ENCODE assay signal across 1 cellular context in the genomic region with DNA sequence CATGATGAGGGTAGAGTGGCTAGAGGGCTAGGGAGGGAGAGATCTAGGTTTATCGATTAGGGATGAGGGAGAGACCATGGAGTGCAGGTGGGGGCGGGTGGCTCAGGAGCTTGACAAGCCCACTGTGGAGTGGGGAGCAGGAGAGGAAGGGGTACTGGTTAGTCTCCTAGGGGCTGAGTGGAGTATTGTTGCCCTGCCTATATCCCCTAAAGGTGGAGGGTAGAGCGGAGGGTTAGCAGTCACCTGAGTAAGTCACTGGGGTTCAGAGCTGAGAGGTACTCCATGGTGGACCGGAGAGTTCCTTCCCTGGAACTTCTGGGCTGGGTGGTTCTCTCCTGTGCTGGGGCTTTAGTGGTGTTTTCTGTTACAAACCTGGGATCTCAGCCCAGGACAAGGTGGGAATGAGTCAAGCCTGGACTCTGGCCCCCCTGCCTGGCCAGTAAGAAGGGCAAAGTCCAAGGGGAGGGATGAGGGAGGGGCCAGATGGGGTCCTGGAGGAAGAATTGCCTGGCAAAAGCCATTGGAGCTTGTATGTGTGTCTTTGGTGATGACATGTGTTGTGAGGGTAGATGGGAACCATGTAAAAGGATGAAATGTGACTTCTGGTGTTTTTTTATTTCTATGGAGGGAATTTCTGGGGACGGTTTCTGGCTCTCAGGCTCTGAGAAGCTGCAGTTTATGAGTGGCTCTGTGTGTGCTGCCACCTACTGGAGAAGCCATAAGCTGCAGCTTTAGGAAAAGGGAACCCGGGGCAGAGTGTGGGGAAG.
TF ChIP-seq lines count a peak whose summit lies in the region.

Gene CIDEB (minus strand): TSS at position 403 of the 767 bp plus-strand sequence. CDS start 119 bp downstream, at position 284.

TF ChIP-seq in H1, 55 proteins besides CTCF, POLR2A, EP300 and RAD21:
- TF ChIP-seq CEBPB (IDR thresholded peaks at IDR 0.05; ENCODE audit: low read depth, low read length): no peak
- TF ChIP-seq EZH2 (IDR thresholded peaks at IDR 0.05; ENCODE audit: low read depth, low read length, severe bottlenecking): no peak
- TF ChIP-seq YY1 (IDR thresholded peaks at IDR 0.05; ENCODE audit: low read depth, low read length): 0 out of 2 replicates have a peak, but pooled peaks have one; percentile 34
- TF ChIP-seq RXRA (IDR thresholded peaks at IDR 0.05; ENCODE audit: insufficient read depth, low read depth, low read length): no peak
- TF ChIP-seq, protein P1, sequence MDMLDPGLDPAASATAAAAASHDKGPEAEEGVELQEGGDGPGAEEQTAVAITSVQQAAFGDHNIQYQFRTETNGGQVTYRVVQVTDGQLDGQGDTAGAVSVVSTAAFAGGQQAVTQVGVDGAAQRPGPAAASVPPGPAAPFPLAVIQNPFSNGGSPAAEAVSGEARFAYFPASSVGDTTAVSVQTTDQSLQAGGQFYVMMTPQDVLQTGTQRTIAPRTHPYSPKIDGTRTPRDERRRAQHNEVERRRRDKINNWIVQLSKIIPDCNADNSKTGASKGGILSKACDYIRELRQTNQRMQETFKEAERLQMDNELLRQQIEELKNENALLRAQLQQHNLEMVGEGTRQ (IDR thresholded peaks at IDR 0.05; ENCODE audit: low read length): no peak
